17 cellular contexts compared by ENCODE assay signal in the genomic region with DNA sequence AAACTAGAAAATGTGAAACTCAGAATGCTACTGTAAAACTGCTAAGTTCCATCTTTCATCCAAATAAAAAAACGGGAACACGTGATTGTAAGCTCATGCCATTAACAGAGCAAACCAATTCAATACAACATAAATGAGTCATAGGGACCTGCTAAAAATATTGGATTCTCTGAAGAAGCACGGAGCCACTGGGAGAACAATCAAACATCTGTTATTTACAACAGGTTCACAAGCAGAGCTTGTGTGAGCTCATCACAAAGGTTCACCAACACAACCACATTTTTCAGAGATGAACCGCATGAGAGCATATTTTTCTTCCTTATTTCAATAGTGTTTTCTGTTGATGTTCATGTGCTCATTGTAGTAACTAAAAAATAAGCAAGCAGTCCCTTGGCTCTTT.
A peak's percentile ranks its signal among the peaks of the same experiment; 100 is the strongest.
DNase-seq lines count a peak whose midpoint lies in the region; ATAC-seq lines count a peak whose summit lies in the region.
"Had no signal": no experiment of that assay in that cellular context is flagged by ENCODE, and none has a peak within 500 bp of the region (broad histone marks: within the 10 kb centered on the region; RNA-seq: fewer than 3 reads in every experiment).

No MANE protein-coding gene starts in this region.

- in situ Hi-C loops in SK-MEL-5 (cut with HindIII; ENCODE audit: low pct_unique_long_range_greater_than_20kb, low sequenced_read_pairs): no loop called here

- no peak for ATAC-seq in GM19395 (IDR thresholded peaks at IDR 0.05; ENCODE audit: unreplicated experiment)
- ATAC-seq: activated CD8-positive, alpha-beta memory T cell treated with anti-CD3 and anti-CD28 coated beads, Interleukin-2, amount 10 ng/mL, durations not matched to agents 7 days and 5 days; GM23338; right lobe of liver had no signal

- DNase-seq in COLO668 (lab: John Stamatoyannopoulos, UW; ENCODE audit: unreplicated experiment) (peak; percentile 49), NCI-H1092 treated with DMSO at 0.1 percent for 48 hours (lab: John Stamatoyannopoulos, UW) (peak; percentile 53), SK-MEL-5 (ENCODE audit: low read depth, low spot score) (peak; percentile 80), iris pigment epithelial cell (ENCODE audit: low read depth) (peak; percentile 62), NK-92 (lab: John Stamatoyannopoulos, UW; ENCODE audit: unreplicated experiment) (no peak)
- no peak for DNase-seq in activated CD8-positive, alpha-beta memory T cell treated with anti-CD3 and anti-CD28 coated beads, Interleukin-2, amount 50 U/mL, for 48 hours
- DNase-seq in activated effector memory CD4-positive, alpha-beta T cell treated with Interleukin-2 at 50 U/mL for 16 hours: no peak
- DNase-seq: activated CD8-positive, alpha-beta memory T cell treated with anti-CD3 and anti-CD28 coated beads, Interleukin-2, amount 10 ng/mL, durations not matched to agents 7 days and 5 days; activated naive CD4-positive, alpha-beta T cell treated with Interleukin-2 at 50 U/mL for 16 hours; DMS79; effector CD8-positive, alpha-beta T cell; NCI-H2171 treated with DMSO at 0.1 percent for 48 hours; nephron progenitor cell; right lobe of liver; transverse colon had no signal

Comparison
In these comparisons a context has a peak if more than half of its experiments do, and no peak if none do; other contexts are left out.
1. DNase-seq: peak in COLO668 (single experiment), NCI-H1092 treated with DMSO at 0.1 percent for 48 hours (single experiment), SK-MEL-5 (single experiment) and iris pigment epithelial cell (single experiment); none in activated CD8-positive, alpha-beta memory T cell treated with anti-CD3 and anti-CD28 coated beads, Interleukin-2, amount 50 U/mL, for 48 hours (single experiment), NK-92 (single experiment) and activated effector memory CD4-positive, alpha-beta T cell treated with Interleukin-2 at 50 U/mL for 16 hours (single experiment).